Comparison of ENCODE assay signal across 11 cellular contexts in genomic region chr5:88671808-88672499, GRCh38.
DNase-seq lines count a peak whose midpoint lies in the region; ATAC-seq, FAIRE-seq and TF ChIP-seq lines count a peak whose summit lies in the region.
"Had no signal": no experiment of that assay in that cellular context is flagged by ENCODE, and none has a peak within 500 bp of the region (broad histone marks: within the 10 kb centered on the region; RNA-seq: fewer than 3 reads in every experiment).

No MANE protein-coding gene starts in this region.

- intact Hi-C loops in dendritic cell treated with granulocyte-macrophage colony-stimulating factor and Interleukin-4, amounts not matched to agents 40 ng/mL and 50 ng/mL, for 4 days (cut with micrococcal nuclease), result loop anchor here (10.0 kb wide), 1 partner anchor 407 kb away; the partner anchor contains the start of gene TMEM161B
- intact Hi-C loops in tibial artery (cut with DNase I; ENCODE audit: low total_unique reads), result no loop called here

- H3K27ac Mint-ChIP-seq in dendritic cell treated with granulocyte-macrophage colony-stimulating factor and Interleukin-4, amounts not matched to agents 40 ng/mL and 50 ng/mL, for 4 days, result no peak overlapping the region
- peak overlapping the region; percentile 3 for H3K27ac Mint-ChIP-seq in neural crest cell (ENCODE audit: unreplicated experiment)
- H3K27ac Mint-ChIP-seq: stimulated activated effector memory CD8-positive, alpha-beta T cell treated with anti-CD3 and anti-CD28 coated beads, Interleukin-12 subunit alpha, Interleukin-12 subunit beta, amount 100 ng/mL, for 72 hours had no signal

- no peaks in the 10 kb centered on the region for H3K9me2 ChIP-seq in MM.1S (replicated peaks; ENCODE audit: insufficient read depth, low read length)

- H3K36me3 ChIP-seq in MM.1S (replicated peaks; ENCODE audit: insufficient read depth, low read length) (no peaks in the 10 kb centered on the region), tibial artery (no peaks in the 10 kb centered on the region)

- peaks cover 27% of the 10 kb centered on the region for H3K4me1 ChIP-seq in MM.1S (ENCODE audit: low read length)
- H3K4me1 ChIP-seq in tibial artery, result peaks cover 0 to 32% (median 22%) of the 10 kb centered on the region in 4 donors

- no peaks in the 10 kb centered on the region for H3K27me3 ChIP-seq in MM.1S (replicated peaks; ENCODE audit: insufficient read depth, low read length)
- H3K27me3 ChIP-seq in tibial artery, result peaks cover 8 to 99% of the 10 kb centered on the region in 2 donors

- H3K4me2 ChIP-seq in MM.1S (ENCODE audit: low read depth, low read length), result peak overlapping the region; percentile 53

- peak overlapping the region; percentile 17; the same call in 1 of the 2 replicates for H3K9ac ChIP-seq in MM.1S (ENCODE audit: low read length)

- H3K79me2 ChIP-seq in MM.1S (ENCODE audit: low read length), result peaks cover 6% of the 10 kb centered on the region

- no peak for TF ChIP-seq CTCF in MM.1S (IDR thresholded peaks at IDR 0.05; ENCODE audit: low read length)
- no peak for TF ChIP-seq CTCF in neural crest cell (conservative IDR thresholded peaks at IDR 0.05)
- TF ChIP-seq CTCF in tibial artery (IDR thresholded peaks at IDR 0.05), result no peak

- ATAC-seq in GM21576 (IDR thresholded peaks at IDR 0.05; ENCODE audit: unreplicated experiment), result no peak
- ATAC-seq: left cardiac atrium; stimulated activated effector memory CD8-positive, alpha-beta T cell treated with anti-CD3 and anti-CD28 coated beads, Interleukin-12 subunit alpha, Interleukin-12 subunit beta, amount 100 ng/mL, for 72 hours had no signal

- peaks cover 56% of the 10 kb centered on the region for H3K4me1 Mint-ChIP-seq in dendritic cell treated with granulocyte-macrophage colony-stimulating factor and Interleukin-4, amounts not matched to agents 40 ng/mL and 50 ng/mL, for 4 days (ENCODE audit: low read depth)
- peaks cover 57% of the 10 kb centered on the region for H3K4me1 Mint-ChIP-seq in neural crest cell

- DNase-seq in GM12892 (ENCODE audit: insufficient read length) (no peak), MM.1S (no peak), neural crest cell (ENCODE audit: low read depth, low spot score) (no peak), SW480 (ENCODE audit: low spot score) (no peak), tibial artery (no peak)
- DNase-seq: activated effector memory CD4-positive, alpha-beta T cell treated with Interleukin-2 at 50 U/mL for 16 hours; left cardiac atrium; Right ventricle myocardium superior had no signal

- H3K27me3 Mint-ChIP-seq in dendritic cell treated with granulocyte-macrophage colony-stimulating factor and Interleukin-4, amounts not matched to agents 40 ng/mL and 50 ng/mL, for 4 days, result peaks cover 88% of the 10 kb centered on the region
- H3K27me3 Mint-ChIP-seq in neural crest cell (ENCODE audit: low read depth), result peaks cover 90% of the 10 kb centered on the region

- FAIRE-seq in GM12892 (lab: Jason Lieb, UNC), result peak; percentile 60

- TF ChIP-seq POLR2A in GM12892 (IDR thresholded peaks at IDR 0.05; ENCODE audit: low read depth, low read length), result no peak

- no peaks in the 10 kb centered on the region for H4K20me1 ChIP-seq in MM.1S (ENCODE audit: insufficient read depth, low read length)

- H3K4me3 ChIP-seq in MM.1S (ENCODE audit: low read length), result peak overlapping the region; percentile 46
- H3K4me3 ChIP-seq in tibial artery, result no peak overlapping the region

- H3K27ac ChIP-seq in MM.1S (ENCODE audit: low read length) (no peak overlapping the region; the same call in 1 of the 2 replicates), tibial artery (no peak overlapping the region)

- H3K36me3 Mint-ChIP-seq in dendritic cell treated with granulocyte-macrophage colony-stimulating factor and Interleukin-4, amounts not matched to agents 40 ng/mL and 50 ng/mL, for 4 days (ENCODE audit: low read depth), result no peaks in the 10 kb centered on the region
- H3K36me3 Mint-ChIP-seq in neural crest cell (ENCODE audit: low read depth), result peaks cover 5% of the 10 kb centered on the region

- H3K9me3 ChIP-seq in MM.1S (replicated peaks; ENCODE audit: insufficient read depth, low read length) (no peaks in the 10 kb centered on the region), tibial artery (no peaks in the 10 kb centered on the region)

- H3K4me3 Mint-ChIP-seq in dendritic cell treated with granulocyte-macrophage colony-stimulating factor and Interleukin-4, amounts not matched to agents 40 ng/mL and 50 ng/mL, for 4 days, result peak overlapping the region; percentile 37
- peak overlapping the region; percentile 93 for H3K4me3 Mint-ChIP-seq in neural crest cell
- H3K4me3 Mint-ChIP-seq: stimulated activated effector memory CD8-positive, alpha-beta T cell treated with anti-CD3 and anti-CD28 coated beads, Interleukin-12 subunit alpha, Interleukin-12 subunit beta, amount 100 ng/mL, for 72 hours had no signal

- H2AFZ ChIP-seq in MM.1S (ENCODE audit: low read length), result peak overlapping the region; percentile 32

- H3K9me3 Mint-ChIP-seq in dendritic cell treated with granulocyte-macrophage colony-stimulating factor and Interleukin-4, amounts not matched to agents 40 ng/mL and 50 ng/mL, for 4 days, result no peaks in the 10 kb centered on the region
- H3K9me3 Mint-ChIP-seq in neural crest cell, result no peaks in the 10 kb centered on the region
- H3K9me3 Mint-ChIP-seq: stimulated activated effector memory CD8-positive, alpha-beta T cell treated with anti-CD3 and anti-CD28 coated beads, Interleukin-12 subunit alpha, Interleukin-12 subunit beta, amount 100 ng/mL, for 72 hours had no signal

- peaks cover 41% of the 10 kb centered on the region for H3F3A ChIP-seq in MM.1S (ENCODE audit: insufficient read depth, low read length)
